8 cellular contexts compared by ENCODE assay signal in genomic region chr10:71756441-71757191, GRCh38. TPM values are rescaled to one million over a fixed set of nuclear protein-coding genes. Genes with fewer than 3 reads are reported as not detected.
DNase-seq lines count a peak whose midpoint lies in the region; ATAC-seq and TF ChIP-seq lines count a peak whose summit lies in the region.

No MANE protein-coding gene starts in this region.

- no peak overlapping the region for H3K9ac ChIP-seq in endodermal cell (ENCODE audit: extremely low read depth, low read length, poor library complexity, severe bottlenecking)

- H3K4me3 Mint-ChIP-seq in CD14-positive monocyte (peak overlapping the region; percentile 56 to 76), endodermal cell (no peak overlapping the region)

- no peak for ATAC-seq in GM21576 (IDR thresholded peaks at IDR 0.05; ENCODE audit: unreplicated experiment)

- peaks cover 94% of the 10 kb centered on the region for H3K4me1 Mint-ChIP-seq in CD14-positive monocyte
- H3K4me1 Mint-ChIP-seq in endodermal cell, result peaks cover 7% of the 10 kb centered on the region

- H3K27me3 Mint-ChIP-seq in CD14-positive monocyte (ENCODE audit: low read depth in 3 of 3) (no peaks in the 10 kb centered on the region), endodermal cell (ENCODE audit: insufficient read depth) (peaks cover 6% of the 10 kb centered on the region)

- WGBS in prostate gland, result 78% methylated on average over 12 of the region's 12 CpGs
- 87 to 94% methylated on average over 10 to 12 of the region's 12 CpGs for WGBS in endodermal cell (ENCODE audit: insufficient coverage in 1 of 2, insufficient read length in 1 of 2), 2 experiments

- H3K9me3 Mint-ChIP-seq in CD14-positive monocyte (peaks cover 0 to 2% (median 0%) of the 10 kb centered on the region in 7 donors), endodermal cell (no peaks in the 10 kb centered on the region)

- H3K4me3 ChIP-seq in prostate gland, result no peak overlapping the region
- no peak overlapping the region for H3K4me3 ChIP-seq in endodermal cell (ENCODE audit: low read length)

- H3K36me3 ChIP-seq in prostate gland (no peaks in the 10 kb centered on the region), endodermal cell (ENCODE audit: control insufficient read depth, insufficient read depth, low read length) (no peaks in the 10 kb centered on the region)

- no peak for TF ChIP-seq CTCF in CD14-positive monocyte (IDR thresholded peaks at IDR 0.05)
- no peak for TF ChIP-seq CTCF in prostate gland (IDR thresholded peaks at IDR 0.05)
- no peak for TF ChIP-seq CTCF in endodermal cell (conservative IDR thresholded peaks at IDR 0.05)

- TF ChIP-seq POLR2A in prostate gland (IDR thresholded peaks at IDR 0.05), result no peak

- H3K36me3 Mint-ChIP-seq in CD14-positive monocyte (peaks cover 80 to 90% of the 10 kb centered on the region in 2 donors), endodermal cell (ENCODE audit: low read depth) (no peaks in the 10 kb centered on the region)

- peak overlapping the region; percentile 91 for H3K27ac ChIP-seq in cingulate gyrus (ENCODE audit: low read depth, low read length)
- peak overlapping the region; percentile 28 to 50 for H3K27ac ChIP-seq in prostate gland
- no peak overlapping the region for H3K27ac ChIP-seq in endodermal cell (ENCODE audit: low read depth, low read length)

- peak overlapping the region; percentile 76 to 95 (median 88) for H3K27ac Mint-ChIP-seq in CD14-positive monocyte
- H3K27ac Mint-ChIP-seq in endodermal cell, result no peak overlapping the region

- intact Hi-C loops in CD14-positive monocyte (cut with micrococcal nuclease), result no loop called here
- intact Hi-C loops in prostate gland (cut with DNase I), result no loop called here

- DNase-seq in CD14-positive monocyte (ENCODE audit: low spot score) (no peak), KG1 (lab: John Stamatoyannopoulos, UW) (peak; percentile 34), prostate gland (ENCODE audit: low spot score) (no peak), NCI-H1092 treated with DMSO at 0.1 percent for 48 hours (lab: John Stamatoyannopoulos, UW) (no peak), HuH-7 (ENCODE audit: low spot score) (no peak), endodermal cell (no peak)

- H3K9me3 ChIP-seq in prostate gland (no peaks in the 10 kb centered on the region), endodermal cell (ENCODE audit: control insufficient read depth, low read length) (no peaks in the 10 kb centered on the region)

- H3K27me3 ChIP-seq in prostate gland (replicated peaks; ENCODE audit: insufficient read depth), result no peaks in the 10 kb centered on the region
- H3K27me3 ChIP-seq in endodermal cell (ENCODE audit: control insufficient read depth, insufficient read depth, low read length, poor library complexity, severe bottlenecking), result peaks cover 5% of the 10 kb centered on the region

- H3K4me1 ChIP-seq in prostate gland (replicated peaks) (no peaks in the 10 kb centered on the region), endodermal cell (ENCODE audit: control insufficient read depth, insufficient read depth, low read length) (peaks cover 6% of the 10 kb centered on the region)

RNA-seq across cellular contexts. Expression of gene VSIR, which starts 16.7 kb away (rescaled TPM):
- 1,000 to 10,000 TPM in 1 of 2 donors, 100 to 1,000 TPM in 1; 801 to 1,133 TPM for polyA plus RNA-seq in CD14-positive monocyte
- total RNA-seq in prostate gland (10 to 100 TPM; 23.1 to 40.2 TPM), endodermal cell (under 1 TPM; 0.07 to 0.68 TPM)
- polyA plus RNA-seq in endodermal cell (2013, experiment 1 of 2), result 0.61 TPM
- 0.12 TPM for polyA plus RNA-seq in endodermal cell (2013, experiment 2 of 2)

RNA-seq across cellular contexts. Expression of gene C10orf105, which starts 37.0 kb away (rescaled TPM):
- polyA plus RNA-seq in CD14-positive monocyte, result under 1 TPM; 0.18 to 0.48 TPM
- total RNA-seq in prostate gland (under 1 TPM in 1 of 2 donors, not detected in 1; 0.11 TPM), endodermal cell (under 1 TPM; 0.13 to 0.33 TPM)
- 0.64 TPM for polyA plus RNA-seq in endodermal cell (2013, experiment 1 of 2)
- 0.66 TPM for polyA plus RNA-seq in endodermal cell (2013, experiment 2 of 2)

Comparison
In these comparisons a context has a peak if more than half of its experiments do, and no peak if none do; other contexts are left out.
1. RNA of gene VSIR, which starts 16.7 kb away (total RNA-seq): 23.1 to 40.2 TPM in prostate gland; 0.07 to 0.68 TPM in endodermal cell; every median in the first group is over 10 times any median in the second.